In genomic region chrX:83997781-83998180, GRCh38 we compare ENCODE assay signal across 25 cellular contexts.
"Had no signal": no experiment of that assay in that cellular context is flagged by ENCODE, and none has a peak within 500 bp of the region (broad histone marks: within the 10 kb centered on the region; RNA-seq: fewer than 3 reads in every experiment).

No MANE protein-coding gene starts in this region.

- H3K36me3 ChIP-seq: colonic mucosa, esophagus muscularis mucosa, esophagus squamous epithelium, gastrocnemius medialis, gastroesophageal sphincter, heart left ventricle, heart right ventricle had no signal

- H3K4me3 ChIP-seq: colonic mucosa, coronary artery, dorsolateral prefrontal cortex, esophagus muscularis mucosa, esophagus squamous epithelium, gastrocnemius medialis, gastroesophageal sphincter, heart left ventricle, heart right ventricle had no signal

- H3K4me3 Mint-ChIP-seq: dendritic cell treated with granulocyte-macrophage colony-stimulating factor and Interleukin-4, amounts not matched to agents 40 ng/mL and 50 ng/mL, for 4 days; effector memory CD8-positive, alpha-beta T cell; endodermal cell had no signal

- H3K27ac ChIP-seq: colonic mucosa, coronary artery, dorsolateral prefrontal cortex, epithelial cell of prostate, esophagus muscularis mucosa, esophagus squamous epithelium, foreskin keratinocyte, gastrocnemius medialis, gastroesophageal sphincter, heart left ventricle, heart right ventricle had no signal

- H3K4me1 ChIP-seq: colonic mucosa, esophagus muscularis mucosa, esophagus squamous epithelium, foreskin keratinocyte, gastrocnemius medialis, gastroesophageal sphincter, heart left ventricle, heart right ventricle had no signal

- ATAC-seq: effector memory CD8-positive, alpha-beta T cell; esophagus mucosa; foreskin keratinocyte; gastrocnemius medialis; gastroesophageal sphincter; heart left ventricle; heart right ventricle had no signal

- DNase-seq: colonic mucosa; cortex of kidney; dermis blood vessel endothelial cell; dorsolateral prefrontal cortex; effector CD4-positive, alpha-beta T cell; effector CD8-positive, alpha-beta T cell; effector memory CD4-positive, alpha-beta T cell; effector memory CD8-positive, alpha-beta T cell; endodermal cell; erythroblast; esophagus squamous epithelium; foreskin fibroblast; foreskin keratinocyte; foreskin melanocyte; gastrocnemius medialis; glutamatergic neuron; head of caudate nucleus; heart left ventricle; heart right ventricle had no signal

- H3K27ac Mint-ChIP-seq: dendritic cell treated with granulocyte-macrophage colony-stimulating factor and Interleukin-4, amounts not matched to agents 40 ng/mL and 50 ng/mL, for 4 days; effector memory CD8-positive, alpha-beta T cell; endodermal cell had no signal

- H3K9me3 Mint-ChIP-seq: effector memory CD8-positive, alpha-beta T cell had no signal

- H3K27me3 Mint-ChIP-seq: dendritic cell treated with granulocyte-macrophage colony-stimulating factor and Interleukin-4, amounts not matched to agents 40 ng/mL and 50 ng/mL, for 4 days; effector memory CD8-positive, alpha-beta T cell had no signal

- H3K27me3 ChIP-seq: colonic mucosa, esophagus muscularis mucosa, esophagus squamous epithelium, foreskin keratinocyte, gastrocnemius medialis, gastroesophageal sphincter, heart right ventricle had no signal

- H3K9me3 ChIP-seq: colonic mucosa, esophagus muscularis mucosa, esophagus squamous epithelium, gastrocnemius medialis, gastroesophageal sphincter had no signal
